8 cellular contexts compared by ENCODE assay signal in genomic region chr15:67253517-67254237, GRCh38. TPM values are rescaled to one million over a fixed set of nuclear protein-coding genes. Genes with fewer than 3 reads are reported as not detected.
DNase-seq lines count a peak whose midpoint lies in the region; ATAC-seq, FAIRE-seq and TF ChIP-seq lines count a peak whose summit lies in the region.

No MANE protein-coding gene starts in this region.

- POLR2A ChIA-PET in A549 (lab: Yijun Ruan, JAX), result interaction anchor here (0.6 to 1.5 kb wide), 5 partner anchors 14 to 204 kb away, joined by 3 to 9 read pairs (median 3); partner anchors contain the start of gene SMAD3

- no peak for TF ChIP-seq POLR2A in A549 (IDR thresholded peaks at IDR 0.05; ENCODE audit: low read length)

- FAIRE-seq in A549 (lab: Jason Lieb, UNC), result no peak

- H3K27ac ChIP-seq in A549 (peak overlapping the region; percentile 93 to 94), WERI-Rb-1 (peak overlapping the region; percentile 93)

- TF ChIP-seq CTCF in A549 (IDR thresholded peaks at IDR 0.05), result no peak
- TF ChIP-seq CTCF in WERI-Rb-1 (IDR thresholded peaks at IDR 0.05; ENCODE audit: low read depth, low read length), result no peak

- DNase-seq in A549 (ENCODE audit: low read depth in 1 of 2, low spot score in 1 of 2), result peak in 1 of 2 experiments; percentile 43
- peak; percentile 28 for DNase-seq in H7
- DNase-seq in WERI-Rb-1, result no peak
- DNase-seq in glomerular visceral epithelial cell (ENCODE audit: extremely low spot score), result peak; percentile 33
- DNase-seq in skeletal muscle cell (ENCODE audit: low read depth), result no peak
- DNase-seq in cerebellar cortex (ENCODE audit: low spot score), result no peak

- no peaks in the 10 kb centered on the region for H3K36me3 ChIP-seq in H7 (replicated peaks; ENCODE audit: control insufficient read depth, insufficient read depth, low read length)
- peaks cover 7% of the 10 kb centered on the region; the same call in 1 of the 2 replicates for H3K36me3 ChIP-seq in WERI-Rb-1

- no peak for TF ChIP-seq RAD21 in A549 (conservative IDR thresholded peaks at IDR 0.05 in 1 of 2, IDR thresholded peaks at IDR 0.05 in 1 of 2)

- ATAC-seq in A549, result peak in 1 of 2 experiments; percentile 0; a peak in 2 of 6 replicates
- no peak for ATAC-seq in HG03378 (IDR thresholded peaks at IDR 0.05; ENCODE audit: unreplicated experiment)
- no peak for ATAC-seq in GM18517 (IDR thresholded peaks at IDR 0.05; ENCODE audit: unreplicated experiment)

- peak overlapping the region; percentile 86 for H3K4me2 ChIP-seq in A549

- CTCF ChIA-PET in A549 (lab: Yijun Ruan, JAX), result interaction anchor here (0.7 to 1.2 kb wide), 5 partner anchors 13 to 307 kb away, joined by 3 to 4 read pairs (median 4); no protein-coding TSS in a partner anchor

- H3K4me1 ChIP-seq in A549, result peaks cover 19% of the 10 kb centered on the region

- WGBS in A549 (ENCODE audit: missing lambda C conversion rate), result 11% methylated on average over 16 of the region's 16 CpGs

- H3K4me3 ChIP-seq in A549 (peak overlapping the region; percentile 73), H7 (ENCODE audit: insufficient read depth, low read depth, low read length) (peak overlapping the region; percentile 93), WERI-Rb-1 (ENCODE audit: low read depth, low read length) (peak overlapping the region; percentile 84), skeletal muscle cell (ENCODE audit: low read depth, low read length) (peak overlapping the region; percentile 93)

- H3K9me3 ChIP-seq in A549, result no peaks in the 10 kb centered on the region
- H3K9me3 ChIP-seq in WERI-Rb-1 (ENCODE audit: severe bottlenecking), result no peaks in the 10 kb centered on the region

- H3K27me3 ChIP-seq in H7 (ENCODE audit: control insufficient read depth, insufficient read depth, low read length) (no peaks in the 10 kb centered on the region), WERI-Rb-1 (ENCODE audit: insufficient read depth, low read depth, severe bottlenecking) (no peaks in the 10 kb centered on the region)

- TF ChIP-seq EP300 in A549 (IDR thresholded peaks at IDR 0.05), result no peak

TF ChIP-seq in A549, 52 proteins besides CTCF, POLR2A, EP300 and RAD21:
- TF ChIP-seq TP53 (CRISPR knock-in tag; IDR thresholded peaks at IDR 0.05), result no peak
- no peak for TF ChIP-seq HOXB13 (CRISPR knock-in tag; IDR thresholded peaks at IDR 0.05; ENCODE audit: low read depth)
- TF ChIP-seq MAX (IDR thresholded peaks at IDR 0.05), result no peak
- TF ChIP-seq HDAC2 (IDR thresholded peaks at IDR 0.05), result no peak
- TF ChIP-seq TFCP2L1 (CRISPR knock-in tag; IDR thresholded peaks at IDR 0.05), result no peak
- TF ChIP-seq ZC3H11A (IDR thresholded peaks at IDR 0.05), result no peak
- no peak for TF ChIP-seq CHD2 (IDR thresholded peaks at IDR 0.05; ENCODE audit: low read length, partially characterized antibody)
- no peak for TF ChIP-seq RARB (CRISPR knock-in tag; IDR thresholded peaks at IDR 0.05)
- no peak for TF ChIP-seq JUNB (IDR thresholded peaks at IDR 0.05)
- TF ChIP-seq HMGXB4 (CRISPR knock-in tag; IDR thresholded peaks at IDR 0.05; ENCODE audit: borderline replicate concordance), result no peak
- no peak for TF ChIP-seq SMC3 (IDR thresholded peaks at IDR 0.05)
- no peak for TF ChIP-seq CBX8 (IDR thresholded peaks at IDR 0.05)
- TF ChIP-seq USF2 (IDR thresholded peaks at IDR 0.05), result no peak
- TF ChIP-seq GATA3 (IDR thresholded peaks at IDR 0.05; ENCODE audit: borderline replicate concordance), result no peak
- TF ChIP-seq HEYL (CRISPR knock-in tag; IDR thresholded peaks at IDR 0.05), result no peak

RNA-seq across cellular contexts. Expression of gene AAGAB, which starts 0.8 kb away (rescaled TPM):
- 107 and 118 TPM in 2 replicates for polyA plus RNA-seq in A549 (2011; rRNA removed)
- 33.9 and 35.2 TPM in 2 replicates for polyA plus RNA-seq in A549 (2012; cell fraction: cytosol; rRNA removed)
- 13.5 and 20.0 TPM in 2 replicates for polyA plus RNA-seq in A549 (2012; cell fraction: nucleus; rRNA removed)
- 67.4 to 71.6 TPM (median 68.9 TPM) in 3 replicates for polyA plus RNA-seq in A549 (2017; fragmentation: RNase III; extraction: RNeasy Plus Mini Kit Qiagen cat#74134 plus additional on column Dnase treatment)
- polyA minus RNA-seq in A549 (2011; rRNA and poly(A)+ RNA removed), result 86.4 and 87.5 TPM in 2 replicates
- total RNA-seq in H7 (2014; rRNA removed; shearing (Covaris generic)), result 44.5 and 48.6 TPM in 2 replicates

RNA-seq across cellular contexts. Expression of gene IQCH, which starts 0.9 kb away (rescaled TPM):
- polyA plus RNA-seq in A549 (2011; rRNA removed), result 3.8 and 4.9 TPM in 2 replicates
- polyA plus RNA-seq in A549 (2012; cell fraction: cytosol; rRNA removed), result 0.59 and 0.73 TPM in 2 replicates
- polyA plus RNA-seq in A549 (2012; cell fraction: nucleus; rRNA removed), result 0.31 and 0.44 TPM in 2 replicates
- polyA plus RNA-seq in A549 (2017; fragmentation: RNase III; extraction: RNeasy Plus Mini Kit Qiagen cat#74134 plus additional on column Dnase treatment), result 1.5 to 2.1 TPM (median 2.0 TPM) in 3 replicates
- 3.6 and 8.5 TPM in 2 replicates for polyA minus RNA-seq in A549 (2011; rRNA and poly(A)+ RNA removed)
- 1.3 and 2.2 TPM in 2 replicates for total RNA-seq in H7 (2014; rRNA removed; shearing (Covaris generic))

Comparison
In these comparisons a context has a peak if more than half of its experiments do, and no peak if none do; other contexts are left out.
1. DNase-seq: peak in H7 (single experiment) and glomerular visceral epithelial cell (single experiment); none in WERI-Rb-1 (single experiment), skeletal muscle cell (single experiment) and cerebellar cortex (single experiment).
2. Peak in every context shown above with its lines, with median percentiles within 50 percentile points of each other: H3K4me3 ChIP-seq.